ENCODE assay signal across 27 cellular contexts in genomic region chr7:152313217-152313616, GRCh38.
DNase-seq lines count a peak whose midpoint lies in the region; ATAC-seq and TF ChIP-seq lines count a peak whose summit lies in the region.
"Had no signal": no experiment of that assay in that cellular context is flagged by ENCODE, and none has a peak within 500 bp of the region (broad histone marks: within the 10 kb centered on the region; RNA-seq: fewer than 3 reads in every experiment).

No MANE protein-coding gene starts in this region.

- no peak overlapping the region for H3K27ac Mint-ChIP-seq in CD4-positive, alpha-beta T cell
- H3K27ac Mint-ChIP-seq: activated CD4-positive, alpha-beta T cell treated with anti-CD3 and anti-CD28 coated beads, Interleukin-2, amount 10 ng/mL, durations not matched to agents 24 days and 14 days; activated CD8-positive, alpha-beta memory T cell treated with anti-CD3 and anti-CD28 coated beads, Interleukin-2, amount 10 ng/mL, durations not matched to agents 7 days and 5 days had no signal

- H3K36me3 ChIP-seq in GM23248 (ENCODE audit: low read depth) (0 out of 2 replicates have a peak, but pooled peaks cover 10% of the 10 kb centered on the region), lower lobe of right lung (peaks cover 26% of the 10 kb centered on the region)
- H3K36me3 ChIP-seq: uterus had no signal

- H3K9me3 ChIP-seq in GM23248 (ENCODE audit: low read depth) (no peaks in the 10 kb centered on the region), lower lobe of right lung (no peaks in the 10 kb centered on the region)
- H3K9me3 ChIP-seq in CD4-positive, alpha-beta T cell (ENCODE audit: control insufficient read depth, low read length): no peaks in the 10 kb centered on the region
- H3K9me3 ChIP-seq: ascending aorta, esophagus muscularis mucosa, SJCRH30, suprapubic skin, uterus had no signal

- no peak for ATAC-seq in lower lobe of right lung
- ATAC-seq in GM21360 (IDR thresholded peaks at IDR 0.05; ENCODE audit: unreplicated experiment): no peak
- ATAC-seq in CD4-positive, alpha-beta T cell (ENCODE audit: poor library complexity): no peak
- ATAC-seq: activated CD8-positive, alpha-beta memory T cell treated with anti-CD3 and anti-CD28 coated beads, Interleukin-2, amount 10 ng/mL, durations not matched to agents 7 days and 5 days had no signal

- H4K20me1 ChIP-seq in GM23248 (ENCODE audit: insufficient read depth): no peaks in the 10 kb centered on the region

- no peak overlapping the region for H3K4me3 Mint-ChIP-seq in CD4-positive, alpha-beta T cell
- H3K4me3 Mint-ChIP-seq: activated CD4-positive, alpha-beta T cell treated with anti-CD3 and anti-CD28 coated beads, Interleukin-2, amount 10 ng/mL, durations not matched to agents 24 days and 14 days; activated CD8-positive, alpha-beta memory T cell treated with anti-CD3 and anti-CD28 coated beads, Interleukin-2, amount 10 ng/mL, durations not matched to agents 7 days and 5 days; activated naive CD8-positive, alpha-beta T cell had no signal

- no peak overlapping the region for H3K9ac ChIP-seq in GM23248

- POLR2A ChIA-PET in CD4-positive, alpha-beta T cell (lab: Charles Lee): no interaction called here

- peaks cover 50% of the 10 kb centered on the region for H3K36me3 Mint-ChIP-seq in CD4-positive, alpha-beta T cell (ENCODE audit: low read depth)

- H3K9me3 Mint-ChIP-seq in CD4-positive, alpha-beta T cell: no peaks in the 10 kb centered on the region
- H3K9me3 Mint-ChIP-seq: activated CD4-positive, alpha-beta T cell treated with anti-CD3 and anti-CD28 coated beads, Interleukin-2, amount 10 ng/mL, durations not matched to agents 24 days and 14 days; CD4-positive, alpha-beta memory T cell; HFFc6; naive thymus-derived CD8-positive, alpha-beta T cell had no signal

- H3F3A ChIP-seq in GM23248 (ENCODE audit: insufficient read depth): no peaks in the 10 kb centered on the region; the same call in 1 of the 2 replicates

- CTCF ChIA-PET in CD4-positive, alpha-beta T cell (lab: Charles Lee): interaction anchor here (1.6 kb wide), 1 partner anchor 23 kb away, joined by 4 read pairs; no protein-coding TSS in a partner anchor

- H3K4me3 ChIP-seq in GM23248: no peak overlapping the region
- H3K4me3 ChIP-seq in lower lobe of right lung: no peak overlapping the region
- H3K4me3 ChIP-seq: ascending aorta, esophagus muscularis mucosa, GM12878, SJCRH30, suprapubic skin, uterus had no signal

- no peak for TF ChIP-seq CTCF in 22Rv1 (IDR thresholded peaks at IDR 0.05)
- no peak for TF ChIP-seq CTCF in lower lobe of right lung (IDR thresholded peaks at IDR 0.05)
- no peak for TF ChIP-seq CTCF in CD4-positive, alpha-beta T cell (IDR thresholded peaks at IDR 0.05)

- no peak for DNase-seq in GM23248
- DNase-seq in SK-N-DZ (ENCODE audit: low spot score): peak; percentile 5
- DNase-seq in lower lobe of right lung: no peak
- no peak for DNase-seq in activated T-cell treated with anti-CD3 and anti-CD28 coated beads, Interleukin-2, amount 50 U/mL, for 1 hour
- no peak for DNase-seq in CD4-positive, alpha-beta T cell
- DNase-seq in middle frontal gyrus (ENCODE audit: extremely low spot score, low spot score): no peak
- DNase-seq: activated CD4-positive, alpha-beta T cell treated with anti-CD3 and anti-CD28 coated beads, Interleukin-2, amount 10 ng/mL, durations not matched to agents 24 days and 14 days; activated CD8-positive, alpha-beta memory T cell treated with anti-CD3 and anti-CD28 coated beads, Interleukin-2, amount 10 ng/mL, durations not matched to agents 7 days and 5 days; CD4-positive, alpha-beta memory T cell; HFFc6; kidney; mesendoderm; naive thymus-derived CD8-positive, alpha-beta T cell; NCI-H1105; NCI-H2029; posterior cingulate gyrus; SJCRH30; T-helper 2 cell; uterus had no signal

- H3K9me2 ChIP-seq in GM23248 (ENCODE audit: insufficient read depth): no peaks in the 10 kb centered on the region

- no peaks in the 10 kb centered on the region for H3K27me3 Mint-ChIP-seq in CD4-positive, alpha-beta T cell
- H3K27me3 Mint-ChIP-seq: activated CD4-positive, alpha-beta T cell treated with anti-CD3 and anti-CD28 coated beads, Interleukin-2, amount 10 ng/mL, durations not matched to agents 24 days and 14 days; activated CD8-positive, alpha-beta memory T cell treated with anti-CD3 and anti-CD28 coated beads, Interleukin-2, amount 10 ng/mL, durations not matched to agents 7 days and 5 days; activated naive CD8-positive, alpha-beta T cell; CD4-positive, alpha-beta memory T cell; naive thymus-derived CD8-positive, alpha-beta T cell had no signal

- H3K27me3 ChIP-seq in GM23248 (replicated peaks; ENCODE audit: insufficient read depth) (no peaks in the 10 kb centered on the region), lower lobe of right lung (ENCODE audit: low read depth) (no peaks in the 10 kb centered on the region)
- no peaks in the 10 kb centered on the region for H3K27me3 ChIP-seq in CD4-positive, alpha-beta T cell (ENCODE audit: control insufficient read depth, insufficient read depth, low read length)
- H3K27me3 ChIP-seq: ascending aorta, esophagus muscularis mucosa, SJCRH30, suprapubic skin, uterus had no signal

- H2AFZ ChIP-seq in GM23248: no peak overlapping the region

- intact Hi-C loops in lower lobe of right lung (cut with DNase I): no loop called here
- intact Hi-C loops in CD4-positive, alpha-beta T cell (cut with DNase I, micrococcal nuclease): no loop called here

- H3K4me1 ChIP-seq in GM23248 (ENCODE audit: insufficient read depth): peaks cover 21% of the 10 kb centered on the region
- peaks cover 31% of the 10 kb centered on the region for H3K4me1 ChIP-seq in lower lobe of right lung

- in situ Hi-C loops in GM23248 (cut with MboI): no loop called here

- peaks cover 79% of the 10 kb centered on the region for H3K79me2 ChIP-seq in GM23248 (ENCODE audit: insufficient read depth)

- H3K27ac ChIP-seq in 22Rv1 (peak overlapping the region; percentile 53; the same call in 1 of the 2 replicates), GM23248 (no peak overlapping the region), lower lobe of right lung (peak overlapping the region; percentile 13)
- no peak overlapping the region for H3K27ac ChIP-seq in CD4-positive, alpha-beta T cell (ENCODE audit: low read depth, low read length)
- H3K27ac ChIP-seq: esophagus muscularis mucosa, suprapubic skin, VCaP had no signal

- H3K4me2 ChIP-seq in GM23248 (ENCODE audit: unreplicated experiment): peak overlapping the region; percentile 35

- peaks cover 43% of the 10 kb centered on the region for H3K4me1 Mint-ChIP-seq in CD4-positive, alpha-beta T cell (ENCODE audit: low read depth)

Comparison
In these comparisons a context has a peak if more than half of its experiments do, and no peak if none do; other contexts are left out.
1. H3K27ac ChIP-seq: peak in 22Rv1 (single experiment) and lower lobe of right lung (single experiment); none in GM23248 (single experiment) and CD4-positive, alpha-beta T cell (single experiment).